11 cellular contexts compared by ENCODE assay signal in genomic region chr1:169999357-169999756, GRCh38.
DNase-seq lines count a peak whose midpoint lies in the region; ATAC-seq, FAIRE-seq and TF ChIP-seq lines count a peak whose summit lies in the region.
"Had no signal": no experiment of that assay in that cellular context is flagged by ENCODE, and none has a peak within 500 bp of the region (broad histone marks: within the 10 kb centered on the region; RNA-seq: fewer than 3 reads in every experiment).

No MANE protein-coding gene starts in this region.

- no peak overlapping the region for H3K4me3 Mint-ChIP-seq in stimulated activated naive CD8-positive, alpha-beta T cell treated with anti-CD3 and anti-CD28 coated beads, Interleukin-15, amount 100 ng/mL, for 72 hours
- H3K4me3 Mint-ChIP-seq: activated CD4-positive, alpha-beta T cell treated with anti-CD3 and anti-CD28 coated beads, Interleukin-2, amount 10 ng/mL, durations not matched to agents 24 days and 14 days; activated naive CD8-positive, alpha-beta T cell treated with anti-CD3 and anti-CD28 coated beads for 36 hours had no signal

- H3K27me3 Mint-ChIP-seq in stimulated activated naive CD8-positive, alpha-beta T cell treated with anti-CD3 and anti-CD28 coated beads, Interleukin-15, amount 100 ng/mL, for 72 hours, result no peaks in the 10 kb centered on the region
- H3K27me3 Mint-ChIP-seq: activated CD4-positive, alpha-beta T cell treated with anti-CD3 and anti-CD28 coated beads, Interleukin-2, amount 10 ng/mL, durations not matched to agents 24 days and 14 days; activated naive CD8-positive, alpha-beta T cell treated with anti-CD3 and anti-CD28 coated beads for 36 hours had no signal

- no peaks in the 10 kb centered on the region for H3K9me3 Mint-ChIP-seq in stimulated activated naive CD8-positive, alpha-beta T cell treated with anti-CD3 and anti-CD28 coated beads, Interleukin-15, amount 100 ng/mL, for 72 hours
- H3K9me3 Mint-ChIP-seq: activated CD4-positive, alpha-beta T cell treated with anti-CD3 and anti-CD28 coated beads, Interleukin-2, amount 10 ng/mL, durations not matched to agents 24 days and 14 days; activated naive CD8-positive, alpha-beta T cell treated with anti-CD3 and anti-CD28 coated beads for 36 hours had no signal

- CTCF ChIA-PET in RWPE1 (lab: Yijun Ruan, JAX), result interaction anchor here (0.7 to 1.0 kb wide), 2 partner anchors 11 to 15 kb away, joined by 3 read pairs; no protein-coding TSS in a partner anchor

- DNase-seq in GM04503 (ENCODE audit: low read depth) (peak; percentile 89), RWPE1 (ENCODE audit: low spot score) (peak; percentile 65), fibroblast of the conjunctiva (ENCODE audit: low read depth) (peak; percentile 10), sciatic nerve (ENCODE audit: low spot score) (no peak), frontal cortex (ENCODE audit: low spot score in 2 of 2) (no peak)
- DNase-seq in stimulated activated naive CD8-positive, alpha-beta T cell treated with anti-CD3 and anti-CD28 coated beads, Interleukin-15, amount 100 ng/mL, for 72 hours, result no peak
- DNase-seq: activated CD4-positive, alpha-beta T cell treated with anti-CD3 and anti-CD28 coated beads, Interleukin-2, amount 10 ng/mL, durations not matched to agents 24 days and 14 days; activated naive CD8-positive, alpha-beta T cell treated with anti-CD3 and anti-CD28 coated beads for 36 hours; DND-41 had no signal

- no peak for FAIRE-seq in frontal cortex (lab: Jason Lieb, UNC)

- H3K4me1 Mint-ChIP-seq in stimulated activated naive CD8-positive, alpha-beta T cell treated with anti-CD3 and anti-CD28 coated beads, Interleukin-15, amount 100 ng/mL, for 72 hours, result peaks cover 6% of the 10 kb centered on the region
- H3K4me1 Mint-ChIP-seq: activated CD4-positive, alpha-beta T cell treated with anti-CD3 and anti-CD28 coated beads, Interleukin-2, amount 10 ng/mL, durations not matched to agents 24 days and 14 days had no signal

- no peak overlapping the region for H3K27ac Mint-ChIP-seq in stimulated activated naive CD8-positive, alpha-beta T cell treated with anti-CD3 and anti-CD28 coated beads, Interleukin-15, amount 100 ng/mL, for 72 hours
- H3K27ac Mint-ChIP-seq: activated CD4-positive, alpha-beta T cell treated with anti-CD3 and anti-CD28 coated beads, Interleukin-2, amount 10 ng/mL, durations not matched to agents 24 days and 14 days; activated naive CD8-positive, alpha-beta T cell treated with anti-CD3 and anti-CD28 coated beads for 36 hours had no signal

- intact Hi-C loops in sciatic nerve (cut with DNase I), result no loop called here

- ATAC-seq in sciatic nerve, result peak; percentile 42
- ATAC-seq in GM21825 (IDR thresholded peaks at IDR 0.05; ENCODE audit: unreplicated experiment), result no peak
- no peak for ATAC-seq in stimulated activated naive CD8-positive, alpha-beta T cell treated with anti-CD3 and anti-CD28 coated beads, Interleukin-15, amount 100 ng/mL, for 72 hours
- ATAC-seq in GM21723 (IDR thresholded peaks at IDR 0.05; ENCODE audit: unreplicated experiment), result no peak

- POLR2A ChIA-PET in RWPE1 (lab: Yijun Ruan, JAX; ENCODE audit: low non-redundant PET), result no interaction called here

- no peak for TF ChIP-seq CTCF in RWPE1 (conservative IDR thresholded peaks at IDR 0.05; ENCODE audit: low read depth)

- H3K27ac ChIP-seq in RWPE1, result no peak overlapping the region

Comparison
In these comparisons a context has a peak if more than half of its experiments do, and no peak if none do; other contexts are left out.
1. DNase-seq: peak in GM04503 (single experiment), RWPE1 (single experiment) and fibroblast of the conjunctiva (single experiment); none in sciatic nerve (single experiment), frontal cortex (0 of 2) and stimulated activated naive CD8-positive, alpha-beta T cell treated with anti-CD3 and anti-CD28 coated beads, Interleukin-15, amount 100 ng/mL, for 72 hours (0 of 2).